ENCODE assay signal across 1 cellular context in genomic region chr9:95491543-95492330, GRCh38.
TF ChIP-seq lines count a peak whose summit lies in the region.

No MANE protein-coding gene starts in this region.

TF ChIP-seq in HepG2, 621 proteins besides CTCF, POLR2A, EP300 and RAD21:
- TF ChIP-seq, protein P1, sequence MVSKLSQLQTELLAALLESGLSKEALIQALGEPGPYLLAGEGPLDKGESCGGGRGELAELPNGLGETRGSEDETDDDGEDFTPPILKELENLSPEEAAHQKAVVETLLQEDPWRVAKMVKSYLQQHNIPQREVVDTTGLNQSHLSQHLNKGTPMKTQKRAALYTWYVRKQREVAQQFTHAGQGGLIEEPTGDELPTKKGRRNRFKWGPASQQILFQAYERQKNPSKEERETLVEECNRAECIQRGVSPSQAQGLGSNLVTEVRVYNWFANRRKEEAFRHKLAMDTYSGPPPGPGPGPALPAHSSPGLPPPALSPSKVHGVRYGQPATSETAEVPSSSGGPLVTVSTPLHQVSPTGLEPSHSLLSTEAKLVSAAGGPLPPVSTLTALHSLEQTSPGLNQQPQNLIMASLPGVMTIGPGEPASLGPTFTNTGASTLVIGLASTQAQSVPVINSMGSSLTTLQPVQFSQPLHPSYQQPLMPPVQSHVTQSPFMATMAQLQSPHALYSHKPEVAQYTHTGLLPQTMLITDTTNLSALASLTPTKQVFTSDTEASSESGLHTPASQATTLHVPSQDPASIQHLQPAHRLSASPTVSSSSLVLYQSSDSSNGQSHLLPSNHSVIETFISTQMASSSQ (IDR thresholded peaks at IDR 0.05; ENCODE audit: low read depth): no peak
- TF ChIP-seq, protein P1 (CRISPR knock-in tag; IDR thresholded peaks at IDR 0.05; ENCODE audit: borderline replicate concordance): no peak
- peak; percentile 18; the same call in 1 of the 2 replicates for TF ChIP-seq STAG1 (CRISPR knock-in tag; IDR thresholded peaks at IDR 0.05)
